8 cellular contexts compared by ENCODE assay signal in genomic region chr16:3610698-3611144, GRCh38. TPM values are rescaled to one million over a fixed set of nuclear protein-coding genes. Genes with fewer than 3 reads are reported as not detected.
DNase-seq lines count a peak whose midpoint lies in the region; ATAC-seq and TF ChIP-seq lines count a peak whose summit lies in the region.

No MANE protein-coding gene starts in this region.

- H3K9me3 Mint-ChIP-seq in CD4-positive, alpha-beta T cell, result no peaks in the 10 kb centered on the region

- no peaks in the 10 kb centered on the region for H3K27me3 ChIP-seq in CD4-positive, alpha-beta T cell (ENCODE audit: control insufficient read depth, insufficient read depth, low read length)
- no peaks in the 10 kb centered on the region for H3K27me3 ChIP-seq in body of pancreas
- no peaks in the 10 kb centered on the region for H3K27me3 ChIP-seq in right lobe of liver
- no peaks in the 10 kb centered on the region for H3K27me3 ChIP-seq in tibial nerve

- H3K4me1 ChIP-seq in body of pancreas (peaks cover 28% of the 10 kb centered on the region), right lobe of liver (peaks cover 0 to 37% (median 5%) of the 10 kb centered on the region in 4 donors), tibial nerve (peaks cover 0 to 29% (median 12%) of the 10 kb centered on the region in 4 donors)

- peak overlapping the region; percentile 98 for H3K4me3 Mint-ChIP-seq in CD4-positive, alpha-beta T cell

- H3K27me3 Mint-ChIP-seq in CD4-positive, alpha-beta T cell, result no peaks in the 10 kb centered on the region

- CTCF ChIA-PET in CD4-positive, alpha-beta T cell (lab: Charles Lee), result no interaction called here

- H3K36me3 Mint-ChIP-seq in CD4-positive, alpha-beta T cell (ENCODE audit: low read depth), result peaks cover 27% of the 10 kb centered on the region

- H3K9me3 ChIP-seq in CD4-positive, alpha-beta T cell (ENCODE audit: control insufficient read depth, low read length), result no peaks in the 10 kb centered on the region
- H3K9me3 ChIP-seq in body of pancreas, result no peaks in the 10 kb centered on the region
- H3K9me3 ChIP-seq in right lobe of liver, result no peaks in the 10 kb centered on the region
- H3K9me3 ChIP-seq in tibial nerve, result no peaks in the 10 kb centered on the region

- peaks cover 49% of the 10 kb centered on the region for H3K4me1 Mint-ChIP-seq in CD4-positive, alpha-beta T cell (ENCODE audit: low read depth)

- no peak for ATAC-seq in CD4-positive, alpha-beta T cell (ENCODE audit: poor library complexity)
- ATAC-seq in HG03439 (IDR thresholded peaks at IDR 0.05; ENCODE audit: unreplicated experiment), result peak; percentile 12
- no peak for ATAC-seq in body of pancreas
- peak in 1 of 4 donors; percentile 33 for ATAC-seq in right lobe of liver
- no peak for ATAC-seq in GM18519 (IDR thresholded peaks at IDR 0.05; ENCODE audit: low FRiP score, unreplicated experiment)

- no peak for TF ChIP-seq EP300 in tibial nerve (IDR thresholded peaks at IDR 0.05)

- POLR2A ChIA-PET in CD4-positive, alpha-beta T cell (lab: Charles Lee), result no interaction called here

- intact Hi-C loops in CD4-positive, alpha-beta T cell (cut with DNase I, micrococcal nuclease), result loop anchor here (2.0 to 5.0 kb wide), 5 partner anchors 32 to 328 kb away; partner anchors contain the start of genes CREBBP (in 1 of the 2), NLRC3 (in 1 of the 2), TRAP1 (in 1 of the 2) and ZNF263 (in 1 of the 2)
- intact Hi-C loops in body of pancreas (cut with DNase I) (no loop called here), right lobe of liver (cut with DNase I) (no loop called here)

- no peaks in the 10 kb centered on the region for H3K36me3 ChIP-seq in body of pancreas (replicated peaks in 1 of 2; ENCODE audit: insufficient read depth in 1 of 2, low read depth in 2 of 2)
- H3K36me3 ChIP-seq in right lobe of liver, result no peaks in the 10 kb centered on the region
- H3K36me3 ChIP-seq in tibial nerve, result peaks cover 0 to 15% (median 0%) of the 10 kb centered on the region in 3 donors

- H3K27ac ChIP-seq in CD4-positive, alpha-beta T cell (ENCODE audit: low read depth, low read length), result peak overlapping the region; percentile 86
- peak overlapping the region in 3 of 4 donors; percentile 47 to 79 (median 75) for H3K27ac ChIP-seq in body of pancreas
- H3K27ac ChIP-seq in right lobe of liver, result peak overlapping the region; percentile 76 to 88 (median 85)
- peak overlapping the region in 3 of 4 donors; percentile 73 to 89 (median 88) for H3K27ac ChIP-seq in tibial nerve

- TF ChIP-seq POLR2A in body of pancreas (IDR thresholded peaks at IDR 0.05) (no peak), right lobe of liver (IDR thresholded peaks at IDR 0.05) (no peak), tibial nerve (IDR thresholded peaks at IDR 0.05) (no peak)

- WGBS in body of pancreas, 2 donors, result 2 to 5% methylated on average over 10 of the region's 10 CpGs
- WGBS in right lobe of liver (ENCODE audit: insufficient coverage, low coverage, low lambda C conversion rate, missing lambda C conversion rate), result 2% methylated on average over 10 of the region's 10 CpGs
- 3 to 4% methylated on average over 10 of the region's 10 CpGs for WGBS in tibial nerve, 2 donors

- no peak for TF ChIP-seq CTCF in CD4-positive, alpha-beta T cell (IDR thresholded peaks at IDR 0.05)
- TF ChIP-seq CTCF in body of pancreas (IDR thresholded peaks at IDR 0.05) (no peak), right lobe of liver (IDR thresholded peaks at IDR 0.05) (no peak), tibial nerve (IDR thresholded peaks at IDR 0.05) (no peak)

- H3K27ac Mint-ChIP-seq in CD4-positive, alpha-beta T cell, result peak overlapping the region; percentile 90

- H3K4me3 ChIP-seq in body of pancreas (peak overlapping the region; percentile 83 to 86), right lobe of liver (peak overlapping the region; percentile 91 to 99 (median 96)), tibial nerve (peak overlapping the region; percentile 61 to 99 (median 84))

- DNase-seq in CD4-positive, alpha-beta T cell, result no peak
- DNase-seq in body of pancreas, result no peak
- DNase-seq in right lobe of liver, result no peak
- DNase-seq in tibial nerve (ENCODE audit: low spot score in 2 of 2), result no peak
- no peak for DNase-seq in DMS153 treated with DMSO at 0.1 percent for 48 hours (lab: John Stamatoyannopoulos, UW; ENCODE audit: unreplicated experiment)
- DNase-seq in OCI-M2 (lab: John Stamatoyannopoulos, UW; ENCODE audit: unreplicated experiment), result no peak

RNA-seq across cellular contexts. Expression of gene SLX4, which starts 0.7 kb away (rescaled TPM):
- total RNA-seq in CD4-positive, alpha-beta T cell, result 1 to 10 TPM; 5.1 to 5.2 TPM
- total RNA-seq in body of pancreas (1 to 10 TPM; 3.6 to 4.2 TPM), right lobe of liver (1 to 10 TPM; 1.8 to 2.9 (median 2.2) TPM), tibial nerve (1 to 10 TPM; 4.8 to 8.1 (median 5.6) TPM)

RNA-seq across cellular contexts. Expression of gene NLRC3, which starts 33.5 kb away (rescaled TPM):
- total RNA-seq in CD4-positive, alpha-beta T cell, result 10 to 100 TPM; 50.4 to 51.5 TPM
- total RNA-seq in body of pancreas (1 to 10 TPM in 1 of 2 donors, under 1 TPM in 1; 0.78 to 1.3 TPM), right lobe of liver (1 to 10 TPM in 1 of 6 experiments, under 1 TPM in 5; 0.53 to 1.2 (median 0.64) TPM), tibial nerve (under 1 TPM; 0.59 to 0.90 (median 0.75) TPM)

RNA-seq across cellular contexts. Expression of gene DNASE1, which starts 43.8 kb away (rescaled TPM):
- 10 to 100 TPM in 1 of 2 experiments, 1 to 10 TPM in 1; 9.5 to 10.4 TPM for total RNA-seq in CD4-positive, alpha-beta T cell
- total RNA-seq in body of pancreas, result 10 to 100 TPM; 25.9 to 52.7 TPM
- 1 to 10 TPM; 1.4 to 6.2 (median 3.1) TPM for total RNA-seq in right lobe of liver
- 10 to 100 TPM; 14.4 to 32.0 (median 22.4) TPM for total RNA-seq in tibial nerve

Comparison
In these comparisons a context has a peak if more than half of its experiments do, and no peak if none do; other contexts are left out.
1. RNA of gene NLRC3, which starts 33.5 kb away (total RNA-seq): 50.4 to 51.5 TPM in CD4-positive, alpha-beta T cell; 0.78 to 1.3 TPM in body of pancreas, 0.59 to 0.90 TPM in tibial nerve and 0.53 to 1.2 TPM in right lobe of liver; every median in the first group is over 10 times any median in the second.
2. intact Hi-C loops: an anchor here in CD4-positive, alpha-beta T cell (2.0 to 5.0 kb wide); none called in body of pancreas and right lobe of liver.
3. Peak in every context shown above with its lines, with median percentiles within 50 percentile points of each other: H3K27ac ChIP-seq and H3K4me3 ChIP-seq.